11 cellular contexts compared by ENCODE assay signal in genomic region chr6:35487653-35488516, GRCh38. TPM values are rescaled to one million over a fixed set of nuclear protein-coding genes. Genes with fewer than 3 reads are reported as not detected.
DNase-seq lines count a peak whose midpoint lies in the region; ATAC-seq, FAIRE-seq and TF ChIP-seq lines count a peak whose summit lies in the region.
"Had no signal": no experiment of that assay in that cellular context is flagged by ENCODE, and none has a peak within 500 bp of the region (broad histone marks: within the 10 kb centered on the region; RNA-seq: fewer than 3 reads in every experiment).

No MANE protein-coding gene starts in this region.

- no peaks in the 10 kb centered on the region for H3K27me3 ChIP-seq in Peyer's patch
- peaks cover 0 to 3% (median 0%) of the 10 kb centered on the region in 3 donors for H3K27me3 ChIP-seq in skeletal muscle tissue (ENCODE audit: control insufficient read depth in 3 of 3, insufficient read depth in 3 of 3, low read length in 3 of 3)

- H3K9me3 ChIP-seq in Peyer's patch = no peaks in the 10 kb centered on the region
- no peaks in the 10 kb centered on the region for H3K9me3 ChIP-seq in skeletal muscle tissue (ENCODE audit: control insufficient read depth in 3 of 3, low read length in 3 of 3)

- no peak for TF ChIP-seq CTCF in Peyer's patch (IDR thresholded peaks at IDR 0.05)
- no peak for TF ChIP-seq CTCF in fibroblast of the aortic adventitia (IDR thresholded peaks at IDR 0.05; ENCODE audit: insufficient read depth, low read length)

- no peak for FAIRE-seq in H54 (lab: Jason Lieb, UNC)

- TF ChIP-seq POLR2A in H54 (IDR thresholded peaks at IDR 0.05; ENCODE audit: low read depth, low read length) = no peak
- TF ChIP-seq POLR2A in Peyer's patch (IDR thresholded peaks at IDR 0.05) = no peak

- H3K4me1 ChIP-seq in Peyer's patch (peaks cover 0 to 65% (median 2%) of the 10 kb centered on the region in 4 donors), skeletal muscle tissue (ENCODE audit: control insufficient read depth in 3 of 3, insufficient read depth in 3 of 3, low read length in 3 of 3) (peaks cover 15 to 51% (median 41%) of the 10 kb centered on the region in 3 donors)

- DNase-seq in H54 (ENCODE audit: insufficient read length, low spot score) (peak; percentile 70), Peyer's patch (peak in 1 of 3 donors; percentile 67), fibroblast of the aortic adventitia (ENCODE audit: low read depth) (peak; percentile 21), cortex of kidney (lab: John Stamatoyannopoulos, UW) (no peak), ecto neural progenitor cell (ENCODE audit: low spot score) (no peak)
- DNase-seq: activated T-cell treated with anti-CD3 and anti-CD28 coated beads, Interleukin-2, amount 50 U/mL, for 72 hours; NCI-H1092 treated with DMSO at 0.1 percent for 48 hours; stimulated activated naive CD8-positive, alpha-beta T cell treated with anti-CD3 and anti-CD28 coated beads, Interleukin-15, amount 100 ng/mL, for 72 hours had no signal

- H3K36me3 ChIP-seq in Peyer's patch (peaks cover 0 to 21% (median 0%) of the 10 kb centered on the region in 3 donors), skeletal muscle tissue (ENCODE audit: control insufficient read depth in 3 of 3, insufficient read depth in 3 of 3, low read length in 3 of 3) (peaks cover 5 to 14% (median 11%) of the 10 kb centered on the region in 3 donors)

- peak overlapping the region in 1 of 3 donors; percentile 45 for H3K9ac ChIP-seq in skeletal muscle tissue (ENCODE audit: low read depth in 1 of 3, low read length in 3 of 3)

- no peak for ATAC-seq in GM21528 (IDR thresholded peaks at IDR 0.05; ENCODE audit: low FRiP score, unreplicated experiment)
- ATAC-seq in HG02678 (IDR thresholded peaks at IDR 0.05; ENCODE audit: unreplicated experiment) = no peak
- ATAC-seq: activated T-cell treated with anti-CD3 and anti-CD28 coated beads, Interleukin-2, amount 50 U/mL, for 72 hours; stimulated activated naive CD8-positive, alpha-beta T cell treated with anti-CD3 and anti-CD28 coated beads, Interleukin-15, amount 100 ng/mL, for 72 hours had no signal

- H3K27ac ChIP-seq in Peyer's patch (peak overlapping the region; percentile 42 to 84 (median 62)), skeletal muscle tissue (ENCODE audit: low read depth, low read length) (peak overlapping the region; percentile 12)

- H3K4me3 ChIP-seq in Peyer's patch (no peak overlapping the region), fibroblast of the aortic adventitia (ENCODE audit: low read depth, low read length) (no peak overlapping the region), skeletal muscle tissue (ENCODE audit: low read length in 3 of 3) (no peak overlapping the region)

RNA-seq across cellular contexts. Expression of gene TEAD3, which starts 9.0 kb away (rescaled TPM):
- total RNA-seq in Peyer's patch (10 to 100 TPM; 10.7 to 32.9 (median 27.4) TPM), fibroblast of the aortic adventitia (ENCODE audit: low replicate concordance) (4.6 and 11.6 TPM in 2 replicates), skeletal muscle tissue (6.8 TPM)

RNA-seq across cellular contexts. Expression of gene RPL10A, which starts 19.7 kb away (rescaled TPM):
- total RNA-seq in Peyer's patch = 1,000 to 10,000 TPM in 1 of 4 donors, 100 to 1,000 TPM in 3; 347 to 1,065 (median 530) TPM
- total RNA-seq in fibroblast of the aortic adventitia (ENCODE audit: low replicate concordance) = 778 and 1,853 TPM in 2 replicates
- 3,222 TPM for total RNA-seq in skeletal muscle tissue

RNA-seq across cellular contexts. Expression of gene TULP1, which starts 24.8 kb away (rescaled TPM):
- not detected for total RNA-seq in Peyer's patch
- not detected in 2 replicates for total RNA-seq in fibroblast of the aortic adventitia (ENCODE audit: low replicate concordance)
- total RNA-seq in skeletal muscle tissue = 0.52 TPM
- total RNA-seq: activated T-cell treated with anti-CD3 and anti-CD28 coated beads, Interleukin-2, amount 50 U/mL, for 72 hours had no signal

RNA-seq across cellular contexts. Expression of gene FANCE, which starts 35.7 kb away (rescaled TPM):
- total RNA-seq in Peyer's patch (1 to 10 TPM; 1.8 to 7.4 (median 4.2) TPM), fibroblast of the aortic adventitia (ENCODE audit: low replicate concordance) (5.1 and 7.7 TPM in 2 replicates), skeletal muscle tissue (21.9 TPM)

Comparison
In these comparisons a context has a peak if more than half of its experiments do, and no peak if none do; other contexts are left out.
1. DNase-seq: peak in H54 (single experiment) and fibroblast of the aortic adventitia (single experiment); none in cortex of kidney (single experiment) and ecto neural progenitor cell (single experiment).